In the genomic region with DNA sequence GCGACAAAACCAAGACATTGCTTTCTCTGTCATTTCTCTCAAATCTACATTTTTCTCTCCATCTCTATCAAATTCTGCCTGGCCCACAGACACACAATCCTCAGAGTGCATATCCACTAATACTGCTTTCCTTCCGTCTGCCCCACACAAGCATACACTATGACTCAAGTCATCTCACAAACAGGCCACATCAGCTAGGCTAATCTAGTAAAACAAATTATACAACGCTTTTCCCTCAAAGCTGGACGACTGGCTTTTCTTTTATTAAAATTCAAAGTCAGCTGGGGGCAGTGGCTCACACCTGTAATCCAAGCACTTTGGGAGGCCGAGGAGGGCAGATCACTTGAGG, we compare ENCODE assay signal across 20 cellular contexts.
"Had no signal": no experiment of that assay in that cellular context is flagged by ENCODE, and none has a peak within 500 bp of the region (broad histone marks: within the 10 kb centered on the region; RNA-seq: fewer than 3 reads in every experiment).

No MANE protein-coding gene starts in this region.

- H3K36me3 Mint-ChIP-seq: activated naive CD8-positive, alpha-beta T cell had no signal

- H3K9me3 Mint-ChIP-seq: activated B cell treated with CpG ODN at 0.5 μM for 24 hours; activated CD4-positive, alpha-beta T cell treated with anti-CD3 and anti-CD28 coated beads, Interleukin-2, amount 10 ng/mL, durations not matched to agents 24 days and 14 days; T-helper 2 cell treated with Interferon-gamma antibody and Interleukin-4, amounts not matched to agents 5 μg/mL and 100 μg/mL, for 36 hours had no signal

- H3K27ac Mint-ChIP-seq: activated B cell treated with CpG ODN at 0.5 μM for 24 hours; activated CD4-positive, alpha-beta T cell treated with anti-CD3 and anti-CD28 coated beads, Interleukin-2, amount 10 ng/mL, durations not matched to agents 24 days and 14 days; activated CD8-positive, alpha-beta T cell treated with anti-CD3 and anti-CD28 coated beads, Interleukin-2, amount 10 ng/mL, durations not matched to agents 7 days and 5 days; activated naive CD8-positive, alpha-beta T cell; T-helper 2 cell treated with Interferon-gamma antibody and Interleukin-4, amounts not matched to agents 5 μg/mL and 100 μg/mL, for 36 hours had no signal

- H3K27me3 ChIP-seq: esophagus muscularis mucosa, gastroesophageal sphincter, heart left ventricle, left lung, pancreas, sigmoid colon, transverse colon, uterus had no signal

- H3K36me3 ChIP-seq: cardiac muscle cell, esophagus muscularis mucosa, gastroesophageal sphincter, heart left ventricle, left lung, pancreas, sigmoid colon, spleen, transverse colon, uterus had no signal

- DNase-seq: activated B cell treated with CpG ODN at 0.5 μM for 24 hours; activated CD4-positive, alpha-beta T cell treated with anti-CD3 and anti-CD28 coated beads, Interleukin-2, amount 10 ng/mL, durations not matched to agents 24 days and 14 days; activated CD8-positive, alpha-beta T cell treated with anti-CD3 and anti-CD28 coated beads, Interleukin-2, amount 10 ng/mL, durations not matched to agents 7 days and 5 days; activated gamma-delta T cell treated with Interleukin-2 at 50 U/mL for 16 hours; activated T-cell treated with anti-CD3 and anti-CD28 coated beads, Interleukin-2, amount 50 U/mL, for 48 hours; dermis blood vessel endothelial cell; effector memory CD4-positive, alpha-beta T cell; heart left ventricle; left lung; pancreas; sigmoid colon; spleen; stimulated activated naive CD4-positive, alpha-beta T cell; transverse colon; uterus had no signal

- H3K27ac ChIP-seq: cardiac muscle cell, esophagus muscularis mucosa, gastroesophageal sphincter, heart left ventricle, sigmoid colon, transverse colon, uterus had no signal

- H3K4me3 Mint-ChIP-seq: activated B cell treated with CpG ODN at 0.5 μM for 24 hours; activated CD4-positive, alpha-beta T cell treated with anti-CD3 and anti-CD28 coated beads, Interleukin-2, amount 10 ng/mL, durations not matched to agents 24 days and 14 days; activated CD8-positive, alpha-beta T cell treated with anti-CD3 and anti-CD28 coated beads, Interleukin-2, amount 10 ng/mL, durations not matched to agents 7 days and 5 days; activated naive CD8-positive, alpha-beta T cell; T-helper 2 cell treated with Interferon-gamma antibody and Interleukin-4, amounts not matched to agents 5 μg/mL and 100 μg/mL, for 36 hours had no signal

- H3K4me3 ChIP-seq: cardiac muscle cell, esophagus muscularis mucosa, gastroesophageal sphincter, heart left ventricle, left lung, pancreas, sigmoid colon, spleen, transverse colon, uterus had no signal

- H3K27me3 Mint-ChIP-seq: activated B cell treated with CpG ODN at 0.5 μM for 24 hours; activated CD4-positive, alpha-beta T cell treated with anti-CD3 and anti-CD28 coated beads, Interleukin-2, amount 10 ng/mL, durations not matched to agents 24 days and 14 days; activated naive CD8-positive, alpha-beta T cell had no signal

- H3K4me1 ChIP-seq: uterus had no signal

- H3K9me3 ChIP-seq: esophagus muscularis mucosa, gastroesophageal sphincter, heart left ventricle, left lung, pancreas, sigmoid colon, spleen, transverse colon, uterus had no signal

- ATAC-seq: activated CD8-positive, alpha-beta T cell treated with anti-CD3 and anti-CD28 coated beads, Interleukin-2, amount 10 ng/mL, durations not matched to agents 7 days and 5 days; gastroesophageal sphincter; heart left ventricle; left lung; pancreas had no signal
